9 cellular contexts compared by ENCODE assay signal in genomic region chr19:32580901-32581703, GRCh38. TPM values are rescaled to one million over a fixed set of nuclear protein-coding genes. Genes with fewer than 3 reads are reported as not detected.
DNase-seq lines count a peak whose midpoint lies in the region; ATAC-seq, FAIRE-seq and TF ChIP-seq lines count a peak whose summit lies in the region.
"Had no signal": no experiment of that assay in that cellular context is flagged by ENCODE, and none has a peak within 500 bp of the region (broad histone marks: within the 10 kb centered on the region; RNA-seq: fewer than 3 reads in every experiment).

Gene PDCD5 (plus strand): TSS chr19:32581190. CDS start chr19:32581262, 72 bp downstream.

- H3K36me3 ChIP-seq in keratinocyte (ENCODE audit: control insufficient read depth in 2 of 2, extremely low read depth in 1 of 2, insufficient read depth in 2 of 2, low read length in 2 of 2): peaks cover 13 to 32% of the 10 kb centered on the region in 2 experiments

- H3K79me2 ChIP-seq in keratinocyte (ENCODE audit: control insufficient read depth, insufficient read depth, low read length): peaks cover 36% of the 10 kb centered on the region

- peak; percentile 89 for TF ChIP-seq POLR2A in GM19099 (IDR thresholded peaks at IDR 0.05; ENCODE audit: extremely low read depth, insufficient read length, low read depth)

- peak; percentile 87 to 89 for DNase-seq in AML-193 (lab: John Stamatoyannopoulos, UW)
- peak; percentile 87 for DNase-seq in NCI-H446 treated with DMSO at 0.1 percent for 48 hours (lab: John Stamatoyannopoulos, UW)
- peak; percentile 94 for DNase-seq in activated CD4-positive, alpha-beta T cell treated with anti-CD3 and anti-CD28 coated beads for 1 hour
- DNase-seq in cerebellar nuclear complex (lab: John Stamatoyannopoulos, UW): peak; percentile 58 to 80
- DNase-seq in keratinocyte (ENCODE audit: low read depth, low spot score): peak; percentile 36
- peak; percentile 92 to 96 (median 94) for DNase-seq in stimulated activated CD4-positive, alpha-beta T cell treated with anti-CD3 and anti-CD28 coated beads, Interleukin-12 subunit alpha, Interleukin-12 subunit beta, amount 100 ng/mL, for 48 hours (ENCODE audit: low read depth in 2 of 3, low spot score in 1 of 3)

- H3K9ac ChIP-seq in keratinocyte (ENCODE audit: control insufficient read depth, extremely low read depth, insufficient read depth, low read length): peak within 1 kb of the TSS; percentile 98

- peak within 1 kb of the TSS; percentile 84 for H3K4me2 ChIP-seq in keratinocyte (ENCODE audit: control insufficient read depth, extremely low read depth, insufficient read depth, low read depth, low read length)

- TF ChIP-seq CTCF in keratinocyte (optimal IDR thresholded peaks at IDR 0.05 in 1 of 3, IDR thresholded peaks at IDR 0.05 in 1 of 3, conservative IDR thresholded peaks at IDR 0.05 in 1 of 3; ENCODE audit: extremely low read depth in 1 of 3, insufficient read depth in 2 of 3, low read length in 3 of 3): no peak

- no peaks in the 10 kb centered on the region for H3K9me3 ChIP-seq in keratinocyte (ENCODE audit: control insufficient read depth, low read depth, low read length)

- peaks cover 8% of the 10 kb centered on the region for H3K4me1 ChIP-seq in keratinocyte (ENCODE audit: control insufficient read depth, extremely low read depth, insufficient read depth, low read length)

- peak within 1 kb of the TSS; percentile 90 for H2AFZ ChIP-seq in keratinocyte (ENCODE audit: control insufficient read depth, low read length)

- dilution Hi-C loops in keratinocyte (cut with MboI; ENCODE audit: extremely low pct_ligation_motif_present, low sequenced_read_pairs): no loop called here

- H3K4me3 ChIP-seq in keratinocyte (ENCODE audit: control insufficient read depth in 2 of 3, extremely low read depth in 1 of 3, insufficient read depth in 2 of 3, low read depth in 1 of 3, low read length in 3 of 3): peak within 1 kb of the TSS; percentile 92 to 96 (median 96)

- ATAC-seq in HG03378 (IDR thresholded peaks at IDR 0.05; ENCODE audit: unreplicated experiment): peak; percentile 80

- H3K27ac ChIP-seq in keratinocyte (ENCODE audit: control insufficient read depth, insufficient read depth, low read length): peak within 1 kb of the TSS; percentile 94

- H3K27me3 ChIP-seq in keratinocyte (ENCODE audit: control insufficient read depth, extremely low read depth, insufficient read depth, low read length): no peaks in the 10 kb centered on the region

- peaks cover 3% of the 10 kb centered on the region for H3K9me1 ChIP-seq in keratinocyte (ENCODE audit: control insufficient read depth, extremely low read depth, insufficient read depth, low read length)

- no peak for FAIRE-seq in keratinocyte (lab: Jason Lieb, UNC)
- FAIRE-seq: endometrium had no signal

- peaks cover 7% of the 10 kb centered on the region for H4K20me1 ChIP-seq in keratinocyte (ENCODE audit: control insufficient read depth, extremely low read depth, insufficient read depth, low read length)

RNA-seq across cellular contexts. Expression of gene PDCD5, which starts in this region (rescaled TPM):
- 78.6 to 177 TPM (median 123 TPM) in 3 replicates for polyA plus RNA-seq in keratinocyte
- 739 TPM for polyA plus RNA-seq in keratinocyte (2011; ENCODE audit: low read depth)
- 80.0 and 102 TPM in 2 replicates for polyA plus RNA-seq in keratinocyte (2011; cell fraction: cytosol; rRNA removed)
- polyA plus RNA-seq in keratinocyte (2011; cell fraction: nucleus; rRNA removed): 38.1 and 71.6 TPM in 2 replicates
- 95.0 and 221 TPM in 2 replicates for polyA plus RNA-seq in keratinocyte (2012; ENCODE audit: low replicate concordance)
- 4.5 to 22.2 TPM (median 10.5 TPM) in 3 replicates for polyA minus RNA-seq in keratinocyte
- polyA minus RNA-seq in keratinocyte (2011; cell fraction: cytosol; rRNA and poly(A)+ RNA removed): 139 TPM
- polyA minus RNA-seq in keratinocyte (2011; cell fraction: nucleus; rRNA and poly(A)+ RNA removed): 7.4 and 8.1 TPM in 2 replicates

Comparison
In these comparisons a context has a peak if more than half of its experiments do, and no peak if none do; other contexts are left out.
1. Peak in every context shown above with its lines: DNase-seq, ATAC-seq, H3K4me3 ChIP-seq and H3K27ac ChIP-seq.
2. DNase-seq: peak in every context shown above with its lines; median percentile 94 in activated CD4-positive, alpha-beta T cell treated with anti-CD3 and anti-CD28 coated beads for 1 hour; 94 in stimulated activated CD4-positive, alpha-beta T cell treated with anti-CD3 and anti-CD28 coated beads, Interleukin-12 subunit alpha, Interleukin-12 subunit beta, amount 100 ng/mL, for 48 hours; 88 in AML-193; 87 in NCI-H446 treated with DMSO at 0.1 percent for 48 hours; 69 in cerebellar nuclear complex; 36 in keratinocyte.